In genomic region chr3:195224156-195224979, GRCh38 we compare ENCODE assay signal across 14 cellular contexts. TPM values are rescaled to one million over a fixed set of nuclear protein-coding genes. Genes with fewer than 3 reads are reported as not detected.
DNase-seq lines count a peak whose midpoint lies in the region; ATAC-seq and TF ChIP-seq lines count a peak whose summit lies in the region.
"Had no signal": no experiment of that assay in that cellular context is flagged by ENCODE, and none has a peak within 500 bp of the region (broad histone marks: within the 10 kb centered on the region; RNA-seq: fewer than 3 reads in every experiment).

No MANE protein-coding gene starts in this region.

- H3K9me2 ChIP-seq in MM.1S (replicated peaks; ENCODE audit: insufficient read depth, low read length): no peaks in the 10 kb centered on the region

- H3K4me1 Mint-ChIP-seq in endodermal cell (peaks cover 6% of the 10 kb centered on the region), T-helper 17 cell (peaks cover 13% of the 10 kb centered on the region)

- no peak for ATAC-seq in HG03460 (IDR thresholded peaks at IDR 0.05; ENCODE audit: unreplicated experiment)
- no peak for ATAC-seq in T-helper 17 cell
- no peak for ATAC-seq in HG02623 (IDR thresholded peaks at IDR 0.05; ENCODE audit: unreplicated experiment)

- intact Hi-C loops in sigmoid colon (cut with DNase I): no loop called here

- TF ChIP-seq POLR2A in sigmoid colon (IDR thresholded peaks at IDR 0.05): no peak

- H3F3A ChIP-seq in MM.1S (ENCODE audit: insufficient read depth, low read length): no peaks in the 10 kb centered on the region

- no peak overlapping the region for H3K4me3 Mint-ChIP-seq in endodermal cell
- H3K4me3 Mint-ChIP-seq in T-helper 17 cell: no peak overlapping the region
- H3K4me3 Mint-ChIP-seq: activated naive CD8-positive, alpha-beta T cell had no signal

- no peak overlapping the region for H3K9ac ChIP-seq in MM.1S (ENCODE audit: low read length)
- no peak overlapping the region for H3K9ac ChIP-seq in endodermal cell (ENCODE audit: extremely low read depth, low read length, poor library complexity, severe bottlenecking)
- H3K9ac ChIP-seq: BLaER1 treated with 17β-estradiol and CSF1 and Interleukin-3, amounts not matched to agents 10 nM and 100 nM had no signal

- H3K79me2 ChIP-seq in MM.1S (ENCODE audit: low read length): no peaks in the 10 kb centered on the region

- no peak overlapping the region for H2AFZ ChIP-seq in MM.1S (ENCODE audit: low read length)

- DNase-seq in AG10803 (ENCODE audit: low read depth): no peak
- DNase-seq in MM.1S: peak; percentile 0
- DNase-seq in endodermal cell: no peak
- DNase-seq in sigmoid colon: peak; percentile 64
- DNase-seq in T-helper 17 cell: no peak
- DNase-seq in HCEC 1CT: no peak
- DNase-seq: activated CD4-positive, alpha-beta T cell treated with anti-CD3 and anti-CD28 coated beads for 48 hours; effector CD4-positive, alpha-beta T cell; mesendoderm; NCI-H774 had no signal

- no peak overlapping the region for H3K4me2 ChIP-seq in MM.1S (ENCODE audit: low read depth, low read length)

- H3K27ac Mint-ChIP-seq in endodermal cell: peak overlapping the region; percentile 35
- no peak overlapping the region for H3K27ac Mint-ChIP-seq in T-helper 17 cell
- H3K27ac Mint-ChIP-seq: activated naive CD8-positive, alpha-beta T cell had no signal

- H3K4me3 ChIP-seq in AG10803 (ENCODE audit: low read length) (no peak overlapping the region), MM.1S (ENCODE audit: low read length) (no peak overlapping the region), endodermal cell (ENCODE audit: low read length) (no peak overlapping the region), sigmoid colon (no peak overlapping the region)
- H3K4me3 ChIP-seq: BLaER1 treated with 17β-estradiol and CSF1 and Interleukin-3, amounts not matched to agents 10 nM and 100 nM had no signal

- H3K36me3 Mint-ChIP-seq in endodermal cell (ENCODE audit: low read depth) (peaks cover 28% of the 10 kb centered on the region), T-helper 17 cell (ENCODE audit: low read depth) (no peaks in the 10 kb centered on the region)

- no peaks in the 10 kb centered on the region for H3K36me3 ChIP-seq in MM.1S (replicated peaks; ENCODE audit: insufficient read depth, low read length)
- peaks cover 21% of the 10 kb centered on the region for H3K36me3 ChIP-seq in endodermal cell (ENCODE audit: control insufficient read depth, insufficient read depth, low read length)
- H3K36me3 ChIP-seq in sigmoid colon: no peaks in the 10 kb centered on the region

- H3K27me3 ChIP-seq in MM.1S (replicated peaks; ENCODE audit: insufficient read depth, low read length) (no peaks in the 10 kb centered on the region), endodermal cell (ENCODE audit: control insufficient read depth, insufficient read depth, low read length, poor library complexity, severe bottlenecking) (no peaks in the 10 kb centered on the region), sigmoid colon (no peaks in the 10 kb centered on the region)
- H3K27me3 ChIP-seq: BLaER1 treated with 17β-estradiol and CSF1 and Interleukin-3, amounts not matched to agents 10 nM and 100 nM had no signal

- no peaks in the 10 kb centered on the region for H4K20me1 ChIP-seq in MM.1S (ENCODE audit: insufficient read depth, low read length)

- H3K27me3 Mint-ChIP-seq in endodermal cell (ENCODE audit: insufficient read depth) (no peaks in the 10 kb centered on the region), T-helper 17 cell (no peaks in the 10 kb centered on the region)
- H3K27me3 Mint-ChIP-seq: activated naive CD8-positive, alpha-beta T cell had no signal

- no peak for TF ChIP-seq EP300 in sigmoid colon (IDR thresholded peaks at IDR 0.05)

- no peaks in the 10 kb centered on the region for H3K4me1 ChIP-seq in MM.1S (ENCODE audit: low read length)
- no peaks in the 10 kb centered on the region for H3K4me1 ChIP-seq in endodermal cell (ENCODE audit: control insufficient read depth, insufficient read depth, low read length)
- peaks cover 0 to 55% (median 44%) of the 10 kb centered on the region in 4 donors for H3K4me1 ChIP-seq in sigmoid colon

- peaks cover 2% of the 10 kb centered on the region for H3K9me3 Mint-ChIP-seq in endodermal cell

- WGBS in endodermal cell (ENCODE audit: insufficient coverage in 1 of 2, insufficient read length in 1 of 2), 2 experiments: 74 to 85% methylated on average over 3 to 12 of the region's 12 CpGs
- 90 to 92% methylated on average over 12 of the region's 12 CpGs for WGBS in sigmoid colon, 2 donors

- peak; percentile 13; the same call in 1 of the 2 replicates for TF ChIP-seq CTCF in AG10803 (conservative IDR thresholded peaks at IDR 0.05; ENCODE audit: low read length)
- no peak for TF ChIP-seq CTCF in MM.1S (IDR thresholded peaks at IDR 0.05; ENCODE audit: low read length)
- no peak for TF ChIP-seq CTCF in endodermal cell (conservative IDR thresholded peaks at IDR 0.05)
- TF ChIP-seq CTCF in sigmoid colon (IDR thresholded peaks at IDR 0.05): no peak

- no peak overlapping the region for H3K27ac ChIP-seq in MM.1S (ENCODE audit: low read length)
- no peak overlapping the region for H3K27ac ChIP-seq in endodermal cell (ENCODE audit: low read depth, low read length)
- H3K27ac ChIP-seq in sigmoid colon: peak overlapping the region; percentile 73 to 84 (median 80)
- H3K27ac ChIP-seq: BLaER1 treated with 17β-estradiol and CSF1 and Interleukin-3, amounts not matched to agents 10 nM and 100 nM had no signal

- H3K9me3 ChIP-seq in MM.1S (replicated peaks; ENCODE audit: insufficient read depth, low read length) (no peaks in the 10 kb centered on the region), endodermal cell (ENCODE audit: control insufficient read depth, low read length) (peaks cover 2% of the 10 kb centered on the region), sigmoid colon (no peaks in the 10 kb centered on the region), T-helper 17 cell (ENCODE audit: control insufficient read depth, low read length, poor library complexity, severe bottlenecking) (no peaks in the 10 kb centered on the region)

RNA-seq across cellular contexts. Expression of gene XXYLT1, which starts 46.6 kb away (rescaled TPM):
- total RNA-seq in endodermal cell (10 to 100 TPM; 35.5 to 38.3 TPM), sigmoid colon (10 to 100 TPM; 11.1 to 13.8 (median 11.7) TPM), T-helper 17 cell (1 to 10 TPM; 7.6 to 7.7 TPM)
- 41.5 TPM for polyA plus RNA-seq in endodermal cell (2013, experiment 1 of 2)
- 41.3 TPM for polyA plus RNA-seq in endodermal cell (2013, experiment 2 of 2)
- 1 to 10 TPM; 2.5 to 6.8 (median 3.0) TPM for polyA plus RNA-seq in sigmoid colon

Comparison
In these comparisons a context has a peak if more than half of its experiments do, and no peak if none do; other contexts are left out.
1. DNase-seq: peak in MM.1S (single experiment) and sigmoid colon (single experiment); none in AG10803 (single experiment), endodermal cell (single experiment), T-helper 17 cell (0 of 3) and HCEC 1CT (single experiment).
2. H3K27ac ChIP-seq: peak in sigmoid colon (4 of 4); none in MM.1S (single experiment) and endodermal cell (single experiment).